Comparison of ENCODE assay signal across 8 cellular contexts in the genomic region with DNA sequence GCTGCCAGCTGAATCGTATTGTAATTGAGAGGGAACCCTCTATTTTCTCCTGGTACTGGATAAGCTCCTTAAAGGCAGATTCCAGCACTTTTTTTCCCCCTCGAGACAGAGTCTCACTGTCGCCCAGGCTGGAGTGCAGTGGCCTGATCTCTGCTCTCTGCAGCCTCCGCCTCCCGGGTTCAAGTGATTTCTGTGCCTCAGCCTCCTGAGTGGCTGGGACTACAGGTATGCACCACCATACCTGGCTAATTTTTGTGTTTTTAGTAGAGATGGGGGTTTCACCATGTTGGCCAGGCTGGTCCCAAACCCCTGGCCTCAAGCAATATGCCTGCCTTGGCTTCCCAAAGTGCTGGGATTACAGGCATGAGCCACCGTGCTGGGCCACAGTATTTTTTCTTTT. TPM values are rescaled to one million over a fixed set of nuclear protein-coding genes. Genes with fewer than 3 reads are reported as not detected.
DNase-seq lines count a peak whose midpoint lies in the region; ATAC-seq, FAIRE-seq and TF ChIP-seq lines count a peak whose summit lies in the region.
"Not testable (repeated sequence)": the region's sequence is repeated elsewhere in the genome, so short reads cannot be mapped to it uniquely, and the experiment has no call there.

No MANE protein-coding gene starts in this region.

- H3K36me3 Mint-ChIP-seq in activated T-cell treated with anti-CD3 and anti-CD28 coated beads, Interleukin-2, amount 50 U/mL, for 72 hours (ENCODE audit: insufficient read depth in 2 of 2), result peaks cover 6 to 13% of the 10 kb centered on the region in 2 donors
- peaks cover 14% of the 10 kb centered on the region for H3K36me3 Mint-ChIP-seq in activated naive CD8-positive, alpha-beta T cell treated with anti-CD3 and anti-CD28 coated beads for 36 hours
- peaks cover 22% of the 10 kb centered on the region for H3K36me3 Mint-ChIP-seq in endodermal cell (ENCODE audit: low read depth)

- not testable (repeated sequence) for H2AFZ ChIP-seq in DND-41 (ENCODE audit: low read depth, low read length); HepG2 (ENCODE audit: low read length); parathyroid adenoma

- H3K9ac ChIP-seq in DND-41 (ENCODE audit: low read depth, low read length); endodermal cell (ENCODE audit: extremely low read depth, low read length, poor library complexity, severe bottlenecking); HepG2 (ENCODE audit: insufficient read depth, low read depth, low read length); parathyroid adenoma: not testable (repeated sequence)

- H3K4me1 Mint-ChIP-seq in activated T-cell treated with anti-CD3 and anti-CD28 coated beads, Interleukin-2, amount 50 U/mL, for 72 hours (ENCODE audit: low read depth), result peaks cover 20% of the 10 kb centered on the region
- H3K4me1 Mint-ChIP-seq in activated naive CD8-positive, alpha-beta T cell treated with anti-CD3 and anti-CD28 coated beads for 36 hours, result peaks cover 17% of the 10 kb centered on the region
- not testable (repeated sequence) for H3K4me1 Mint-ChIP-seq in endodermal cell

- H3K4me1 ChIP-seq in DND-41 (ENCODE audit: insufficient read depth, low read length); endodermal cell (ENCODE audit: control insufficient read depth, insufficient read depth, low read length); HepG2 (ENCODE audit: insufficient read depth, low read length); parathyroid adenoma; upper lobe of right lung: not testable (repeated sequence)

- H3K36me3 ChIP-seq in DND-41 (ENCODE audit: insufficient read depth, low read length) (peaks cover 30% of the 10 kb centered on the region), endodermal cell (ENCODE audit: control insufficient read depth, insufficient read depth, low read length) (peaks cover 22% of the 10 kb centered on the region), HepG2 (replicated peaks in 1 of 2; ENCODE audit: control insufficient read depth in 1 of 2, insufficient read depth in 2 of 2, low read length in 2 of 2) (peaks cover 7 to 23% of the 10 kb centered on the region in 2 experiments), upper lobe of right lung (peaks cover 22% of the 10 kb centered on the region)
- H3K36me3 ChIP-seq in parathyroid adenoma (ENCODE audit: control insufficient read depth, insufficient read depth, low read length), result not testable (repeated sequence)

- H3K4me3 Mint-ChIP-seq in activated T-cell treated with anti-CD3 and anti-CD28 coated beads, Interleukin-2, amount 50 U/mL, for 72 hours; activated naive CD8-positive, alpha-beta T cell treated with anti-CD3 and anti-CD28 coated beads for 36 hours; endodermal cell: not testable (repeated sequence)

- TF ChIP-seq POLR2A in HepG2 (IDR thresholded peaks at IDR 0.05; ENCODE audit: insufficient read depth in 1 of 2, low read depth in 2 of 2, low read length in 2 of 2), result not testable (repeated sequence)

- H3K9me3 Mint-ChIP-seq in activated T-cell treated with anti-CD3 and anti-CD28 coated beads, Interleukin-2, amount 50 U/mL, for 72 hours; activated naive CD8-positive, alpha-beta T cell treated with anti-CD3 and anti-CD28 coated beads for 36 hours; endodermal cell: not testable (repeated sequence)

- H3K4me3 ChIP-seq in DND-41 (ENCODE audit: low read depth in 1 of 2, low read length in 2 of 2); endodermal cell (ENCODE audit: low read length); HepG2 (replicated peaks in 1 of 3; ENCODE audit: insufficient read depth in 1 of 3, low read depth in 2 of 3, low read length in 3 of 3); parathyroid adenoma (ENCODE audit: low read depth, low read length); upper lobe of right lung: not testable (repeated sequence)

- H4K20me1 ChIP-seq in DND-41 (ENCODE audit: insufficient read depth, low read length); HepG2 (ENCODE audit: insufficient read depth, low read length): not testable (repeated sequence)

- in situ Hi-C loops in HepG2 (cut with HindIII; ENCODE audit: extremely low pct_ligation_motif_present, low pct_unique_long_range_greater_than_20kb), result loop anchor here (5.0 kb wide), 1 partner anchor 73 kb away; no protein-coding TSS in a partner anchor

- WGBS in endodermal cell (ENCODE audit: insufficient coverage in 1 of 2, insufficient read length in 1 of 2), 2 experiments, result 94% methylated on average over 4 to 6 of the region's 6 CpGs
- WGBS in HepG2 (ENCODE audit: low lambda C conversion rate), result 87% methylated on average over 6 of the region's 6 CpGs

- TF ChIP-seq RAD21 in HepG2 (CRISPR knock-in tag; IDR thresholded peaks at IDR 0.05), result not testable (repeated sequence)

- CTCF ChIA-PET in RWPE1 (lab: Yijun Ruan, JAX), result interaction anchor here (0.5 to 1.6 kb wide), 2 partner anchors 22 to 70 kb away, joined by 4 read pairs; no protein-coding TSS in a partner anchor
- CTCF ChIA-PET in HepG2 (lab: Yijun Ruan, JAX; ENCODE audit: low intra/inter-chr PET ratio, low total read pairs), result not testable (repeated sequence)

- intact Hi-C loops in HepG2 (cut with micrococcal nuclease; ENCODE audit: unreplicated experiment), result loop anchor here (5.0 kb wide), 1 partner anchor 133 kb away; no protein-coding TSS in a partner anchor
- intact Hi-C loops in upper lobe of right lung (cut with DNase I), result loop anchor here (2.0 kb wide), 1 partner anchor 71 kb away; no protein-coding TSS in a partner anchor

- TF ChIP-seq EP300 in HepG2 (IDR thresholded peaks at IDR 0.05; ENCODE audit: low read depth in 2 of 2, low read length in 2 of 2); HepG2 (CRISPR knock-in tag; IDR thresholded peaks at IDR 0.05; ENCODE audit: borderline replicate concordance): not testable (repeated sequence)

- not testable (repeated sequence) for FAIRE-seq in HepG2 (lab: Jason Lieb, UNC)

- H3K9me3 ChIP-seq in DND-41 (ENCODE audit: insufficient read depth, low read length, severe bottlenecking); endodermal cell (ENCODE audit: control insufficient read depth, low read length); HepG2 (ENCODE audit: low read length); parathyroid adenoma (ENCODE audit: control insufficient read depth, low read length); upper lobe of right lung: not testable (repeated sequence)

- H3K27me3 ChIP-seq in DND-41 (ENCODE audit: insufficient read depth, low read length, poor library complexity); endodermal cell (ENCODE audit: control insufficient read depth, insufficient read depth, low read length, poor library complexity, severe bottlenecking); HepG2 (ENCODE audit: control insufficient read depth in 1 of 2, insufficient read depth in 2 of 2, low read length in 2 of 2); parathyroid adenoma (ENCODE audit: control insufficient read depth, insufficient read depth, low read length); upper lobe of right lung: not testable (repeated sequence)

- not testable (repeated sequence) for H3K79me2 ChIP-seq in DND-41 (ENCODE audit: insufficient read depth, low read length); HepG2 (ENCODE audit: insufficient read depth, low read length); parathyroid adenoma

- not testable (repeated sequence) for H3K4me2 ChIP-seq in DND-41 (ENCODE audit: insufficient read depth, low read length); HepG2 (ENCODE audit: low read depth, low read length); parathyroid adenoma (ENCODE audit: low read length)

- TF ChIP-seq CTCF in DND-41 (IDR thresholded peaks at IDR 0.05; ENCODE audit: borderline replicate concordance, extremely low read depth, low read length, poor library complexity, severe bottlenecking); RWPE1 (conservative IDR thresholded peaks at IDR 0.05; ENCODE audit: low read depth); endodermal cell (conservative IDR thresholded peaks at IDR 0.05); HepG2 (CRISPR knock-in tag; IDR thresholded peaks at IDR 0.05); parathyroid adenoma (IDR thresholded peaks at IDR 0.05); upper lobe of right lung (IDR thresholded peaks at IDR 0.05): not testable (repeated sequence)

- not testable (repeated sequence) for H3K27me3 Mint-ChIP-seq in activated T-cell treated with anti-CD3 and anti-CD28 coated beads, Interleukin-2, amount 50 U/mL, for 72 hours (ENCODE audit: low read depth); activated naive CD8-positive, alpha-beta T cell treated with anti-CD3 and anti-CD28 coated beads for 36 hours; endodermal cell (ENCODE audit: insufficient read depth)

- not testable (repeated sequence) for ATAC-seq in DND-41 (ENCODE audit: insufficient read depth, low read depth); activated T-cell treated with anti-CD3 and anti-CD28 coated beads, Interleukin-2, amount 50 U/mL, for 72 hours (replicated peaks in 1 of 2); upper lobe of right lung
- peak; percentile 17; the same call in 1 of the 3 replicates for ATAC-seq in HepG2

- peak overlapping the region; percentile 83 for H3K27ac Mint-ChIP-seq in activated T-cell treated with anti-CD3 and anti-CD28 coated beads, Interleukin-2, amount 50 U/mL, for 72 hours
- H3K27ac Mint-ChIP-seq in activated naive CD8-positive, alpha-beta T cell treated with anti-CD3 and anti-CD28 coated beads for 36 hours, result peak overlapping the region; percentile 27
- peak overlapping the region; percentile 30 for H3K27ac Mint-ChIP-seq in endodermal cell

- H3K27ac ChIP-seq in DND-41 (ENCODE audit: low read length); endodermal cell (ENCODE audit: low read depth, low read length); HepG2 (ENCODE audit: extremely low read length, insufficient read depth, low read length); upper lobe of right lung: not testable (repeated sequence)
- peak overlapping the region; percentile 65 for H3K27ac ChIP-seq in RWPE1
- H3K27ac ChIP-seq in parathyroid adenoma, result peak overlapping the region; percentile 2

- BruUV-seq in HepG2 (replicated peaks; lab: Mats Ljungman, UMichigan), result not testable (repeated sequence)

- DNase-seq in DND-41 (peak; percentile 2), endodermal cell (peak; percentile 38), upper lobe of right lung (peak; percentile 11)
- not testable (repeated sequence) for DNase-seq in RWPE1 (ENCODE audit: low spot score); activated T-cell treated with anti-CD3 and anti-CD28 coated beads, Interleukin-2, amount 50 U/mL, for 72 hours; activated naive CD8-positive, alpha-beta T cell treated with anti-CD3 and anti-CD28 coated beads for 36 hours; HepG2 (ENCODE audit: low spot score)

- POLR2A ChIA-PET in RWPE1 (lab: Yijun Ruan, JAX; ENCODE audit: low non-redundant PET), result not testable (repeated sequence)
- POLR2A ChIA-PET in HepG2 (lab: Yijun Ruan, JAX), result interaction anchor here (0.9 to 1.1 kb wide), 2 partner anchors 64 to 67 kb away, joined by 3 read pairs; no protein-coding TSS in a partner anchor

RNA-seq across cellular contexts. Expression of gene ZCCHC8, which starts 30.9 kb away (rescaled TPM):
- total RNA-seq in activated T-cell treated with anti-CD3 and anti-CD28 coated beads, Interleukin-2, amount 50 U/mL, for 72 hours, result 10 to 100 TPM; 50.7 to 53.9 TPM
- total RNA-seq in activated naive CD8-positive, alpha-beta T cell treated with anti-CD3 and anti-CD28 coated beads for 36 hours, result 10 to 100 TPM; 40.7 to 41.7 TPM
- total RNA-seq in endodermal cell (10 to 100 TPM; 26.2 to 26.3 TPM), HepG2 (2016; rRNA removed; fragmentation: Illumina TruSeq; extraction: Trizol) (14.2 and 20.9 TPM in 2 replicates), upper lobe of right lung (21.2 TPM)
- 29.1 TPM for polyA plus RNA-seq in endodermal cell (2013, experiment 1 of 2)
- 27.7 TPM for polyA plus RNA-seq in endodermal cell (2013, experiment 2 of 2)
- 4.6 and 5.1 TPM in 2 replicates for total RNA-seq in HepG2 (2016; cell fraction: cytosol; rRNA removed; fragmentation: Illumina TruSeq; extraction: Trizol; ENCODE audit: low read depth)
- total RNA-seq in HepG2 (2016; cell fraction: insoluble cytoplasmic fraction; rRNA removed; fragmentation: Illumina TruSeq; extraction: Trizol), result 14.0 and 22.1 TPM in 2 replicates
- 7.2 and 7.6 TPM in 2 replicates for total RNA-seq in HepG2 (2016; cell fraction: membrane; rRNA removed; fragmentation: Illumina TruSeq; extraction: Trizol)
- 30.3 and 32.1 TPM in 2 replicates for total RNA-seq in HepG2 (2016; cell fraction: nucleus; rRNA removed; fragmentation: Illumina TruSeq; extraction: Trizol)
- 18.6 and 20.5 TPM in 2 replicates for polyA plus RNA-seq in HepG2 (2011; rRNA removed)
- 9.6 and 13.2 TPM in 2 replicates for polyA plus RNA-seq in HepG2 (2011; cell fraction: cytosol; rRNA removed)
- polyA plus RNA-seq in HepG2 (2011; cell fraction: nucleus; rRNA removed), result 37.9 and 40.8 TPM in 2 replicates
- polyA plus RNA-seq in HepG2 (2012), result 20.5 and 20.8 TPM in 2 replicates
- polyA plus RNA-seq in HepG2 (2016; cell fraction: cytosol; fragmentation: Illumina TruSeq; extraction: Trizol; ENCODE audit: low read depth), result 1.9 and 2.0 TPM in 2 replicates
- 15.5 and 16.5 TPM in 2 replicates for polyA plus RNA-seq in HepG2 (2016; cell fraction: insoluble cytoplasmic fraction; fragmentation: Illumina TruSeq; extraction: Trizol; ENCODE audit: low read depth)
- polyA plus RNA-seq in HepG2 (2016; cell fraction: membrane; fragmentation: Illumina TruSeq; extraction: Trizol; ENCODE audit: low read depth), result 3.5 and 4.0 TPM in 2 replicates
- 75.5 and 80.1 TPM in 2 replicates for polyA plus RNA-seq in HepG2 (2016; cell fraction: nucleus; fragmentation: Illumina TruSeq; extraction: Trizol; ENCODE audit: insufficient read depth, low read depth)
- 9.4 and 18.6 TPM in 2 replicates for polyA minus RNA-seq in HepG2 (2011; rRNA and poly(A)+ RNA removed; ENCODE audit: low replicate concordance)
- polyA minus RNA-seq in HepG2 (2011; cell fraction: cytosol; rRNA and poly(A)+ RNA removed), result 8.1 and 11.2 TPM in 2 replicates
- polyA minus RNA-seq in HepG2 (2011; cell fraction: nucleus; rRNA and poly(A)+ RNA removed), result 40.6 and 42.0 TPM in 2 replicates

RNA-seq across cellular contexts. Expression of gene CLIP1, which starts 47.4 kb away (rescaled TPM):
- total RNA-seq in activated T-cell treated with anti-CD3 and anti-CD28 coated beads, Interleukin-2, amount 50 U/mL, for 72 hours, result 100 to 1,000 TPM in 1 of 2 donors, 10 to 100 TPM in 1; 87.3 to 108 TPM
- total RNA-seq in activated naive CD8-positive, alpha-beta T cell treated with anti-CD3 and anti-CD28 coated beads for 36 hours, result 10 to 100 TPM; 32.4 to 33.9 TPM
- total RNA-seq in endodermal cell (10 to 100 TPM; 56.5 to 65.1 TPM), HepG2 (2016; rRNA removed; fragmentation: Illumina TruSeq; extraction: Trizol) (28.9 and 30.2 TPM in 2 replicates), upper lobe of right lung (108 TPM)
- 33.3 TPM for polyA plus RNA-seq in endodermal cell (2013, experiment 1 of 2)
- 35.1 TPM for polyA plus RNA-seq in endodermal cell (2013, experiment 2 of 2)
- 16.2 and 21.0 TPM in 2 replicates for total RNA-seq in HepG2 (2016; cell fraction: cytosol; rRNA removed; fragmentation: Illumina TruSeq; extraction: Trizol; ENCODE audit: low read depth)
- total RNA-seq in HepG2 (2016; cell fraction: insoluble cytoplasmic fraction; rRNA removed; fragmentation: Illumina TruSeq; extraction: Trizol), result 26.9 and 28.6 TPM in 2 replicates
- 15.5 and 15.9 TPM in 2 replicates for total RNA-seq in HepG2 (2016; cell fraction: membrane; rRNA removed; fragmentation: Illumina TruSeq; extraction: Trizol)
- total RNA-seq in HepG2 (2016; cell fraction: nucleus; rRNA removed; fragmentation: Illumina TruSeq; extraction: Trizol), result 33.5 and 40.7 TPM in 2 replicates
- 42.8 and 43.7 TPM in 2 replicates for polyA plus RNA-seq in HepG2 (2011; rRNA removed)
- polyA plus RNA-seq in HepG2 (2011; cell fraction: cytosol; rRNA removed), result 26.7 and 33.0 TPM in 2 replicates
- 30.4 and 31.8 TPM in 2 replicates for polyA plus RNA-seq in HepG2 (2011; cell fraction: nucleus; rRNA removed)
- polyA plus RNA-seq in HepG2 (2012), result 21.0 and 26.9 TPM in 2 replicates
- 0.83 and 0.97 TPM in 2 replicates for polyA plus RNA-seq in HepG2 (2016; cell fraction: cytosol; fragmentation: Illumina TruSeq; extraction: Trizol; ENCODE audit: low read depth)
- 22.9 and 23.8 TPM in 2 replicates for polyA plus RNA-seq in HepG2 (2016; cell fraction: insoluble cytoplasmic fraction; fragmentation: Illumina TruSeq; extraction: Trizol; ENCODE audit: low read depth)
- 3.9 and 5.6 TPM in 2 replicates for polyA plus RNA-seq in HepG2 (2016; cell fraction: membrane; fragmentation: Illumina TruSeq; extraction: Trizol; ENCODE audit: low read depth)
- 35.5 and 36.6 TPM in 2 replicates for polyA plus RNA-seq in HepG2 (2016; cell fraction: nucleus; fragmentation: Illumina TruSeq; extraction: Trizol; ENCODE audit: insufficient read depth, low read depth)
- polyA minus RNA-seq in HepG2 (2011; rRNA and poly(A)+ RNA removed; ENCODE audit: low replicate concordance), result 62.5 and 153 TPM in 2 replicates
- polyA minus RNA-seq in HepG2 (2011; cell fraction: cytosol; rRNA and poly(A)+ RNA removed), result 23.9 and 31.3 TPM in 2 replicates
- polyA minus RNA-seq in HepG2 (2011; cell fraction: nucleus; rRNA and poly(A)+ RNA removed), result 47.6 and 65.9 TPM in 2 replicates

RNA-seq across cellular contexts. Expression of gene RSRC2, which starts 56.9 kb away (rescaled TPM):
- 100 to 1,000 TPM in 1 of 2 donors, 10 to 100 TPM in 1; 98.0 to 108 TPM for total RNA-seq in activated T-cell treated with anti-CD3 and anti-CD28 coated beads, Interleukin-2, amount 50 U/mL, for 72 hours
- total RNA-seq in activated naive CD8-positive, alpha-beta T cell treated with anti-CD3 and anti-CD28 coated beads for 36 hours, result 10 to 100 TPM; 89.0 to 93.0 TPM
- total RNA-seq in endodermal cell (100 to 1,000 TPM in 1 of 2 donors, 10 to 100 TPM in 1; 88.1 to 111 TPM), HepG2 (2016; rRNA removed; fragmentation: Illumina TruSeq; extraction: Trizol) (77.8 and 85.8 TPM in 2 replicates), upper lobe of right lung (63.8 TPM)
- polyA plus RNA-seq in endodermal cell (2013, experiment 1 of 2), result 105 TPM
- 99.7 TPM for polyA plus RNA-seq in endodermal cell (2013, experiment 2 of 2)
- 18.9 and 21.1 TPM in 2 replicates for total RNA-seq in HepG2 (2016; cell fraction: cytosol; rRNA removed; fragmentation: Illumina TruSeq; extraction: Trizol; ENCODE audit: low read depth)
- total RNA-seq in HepG2 (2016; cell fraction: insoluble cytoplasmic fraction; rRNA removed; fragmentation: Illumina TruSeq; extraction: Trizol), result 79.4 and 84.5 TPM in 2 replicates
- 32.8 and 33.2 TPM in 2 replicates for total RNA-seq in HepG2 (2016; cell fraction: membrane; rRNA removed; fragmentation: Illumina TruSeq; extraction: Trizol)
- total RNA-seq in HepG2 (2016; cell fraction: nucleus; rRNA removed; fragmentation: Illumina TruSeq; extraction: Trizol), result 97.0 and 103 TPM in 2 replicates
- polyA plus RNA-seq in HepG2 (2011; rRNA removed), result 27.6 and 31.4 TPM in 2 replicates
- 7.5 and 10.3 TPM in 2 replicates for polyA plus RNA-seq in HepG2 (2011; cell fraction: cytosol; rRNA removed)
- polyA plus RNA-seq in HepG2 (2011; cell fraction: nucleus; rRNA removed), result 42.2 and 43.3 TPM in 2 replicates
- polyA plus RNA-seq in HepG2 (2012), result 50.4 and 65.0 TPM in 2 replicates
- 8.9 and 9.0 TPM in 2 replicates for polyA plus RNA-seq in HepG2 (2016; cell fraction: cytosol; fragmentation: Illumina TruSeq; extraction: Trizol; ENCODE audit: low read depth)
- polyA plus RNA-seq in HepG2 (2016; cell fraction: insoluble cytoplasmic fraction; fragmentation: Illumina TruSeq; extraction: Trizol; ENCODE audit: low read depth), result 98.3 and 98.6 TPM in 2 replicates
- polyA plus RNA-seq in HepG2 (2016; cell fraction: membrane; fragmentation: Illumina TruSeq; extraction: Trizol; ENCODE audit: low read depth), result 14.1 and 18.0 TPM in 2 replicates
- 156 and 164 TPM in 2 replicates for polyA plus RNA-seq in HepG2 (2016; cell fraction: nucleus; fragmentation: Illumina TruSeq; extraction: Trizol; ENCODE audit: insufficient read depth, low read depth)
- polyA minus RNA-seq in HepG2 (2011; rRNA and poly(A)+ RNA removed; ENCODE audit: low replicate concordance), result 17.3 and 23.5 TPM in 2 replicates
- 8.3 and 11.6 TPM in 2 replicates for polyA minus RNA-seq in HepG2 (2011; cell fraction: cytosol; rRNA and poly(A)+ RNA removed)
- polyA minus RNA-seq in HepG2 (2011; cell fraction: nucleus; rRNA and poly(A)+ RNA removed), result 155 and 166 TPM in 2 replicates

RNA-seq across cellular contexts. Expression of gene KNTC1, which starts 57.2 kb away (rescaled TPM):
- 100 to 1,000 TPM; 154 to 186 TPM for total RNA-seq in activated T-cell treated with anti-CD3 and anti-CD28 coated beads, Interleukin-2, amount 50 U/mL, for 72 hours
- total RNA-seq in activated naive CD8-positive, alpha-beta T cell treated with anti-CD3 and anti-CD28 coated beads for 36 hours, result 10 to 100 TPM; 85.9 to 89.9 TPM
- total RNA-seq in endodermal cell (100 to 1,000 TPM in 1 of 2 donors, 10 to 100 TPM in 1; 86.7 to 115 TPM), HepG2 (2016; rRNA removed; fragmentation: Illumina TruSeq; extraction: Trizol) (49.2 and 57.6 TPM in 2 replicates), upper lobe of right lung (8.4 TPM)
- 91.5 TPM for polyA plus RNA-seq in endodermal cell (2013, experiment 1 of 2)
- polyA plus RNA-seq in endodermal cell (2013, experiment 2 of 2), result 92.4 TPM
- total RNA-seq in HepG2 (2016; cell fraction: cytosol; rRNA removed; fragmentation: Illumina TruSeq; extraction: Trizol; ENCODE audit: low read depth), result 18.2 and 22.7 TPM in 2 replicates
- 49.4 and 57.3 TPM in 2 replicates for total RNA-seq in HepG2 (2016; cell fraction: insoluble cytoplasmic fraction; rRNA removed; fragmentation: Illumina TruSeq; extraction: Trizol)
- 16.5 and 21.3 TPM in 2 replicates for total RNA-seq in HepG2 (2016; cell fraction: membrane; rRNA removed; fragmentation: Illumina TruSeq; extraction: Trizol)
- 108 and 118 TPM in 2 replicates for total RNA-seq in HepG2 (2016; cell fraction: nucleus; rRNA removed; fragmentation: Illumina TruSeq; extraction: Trizol)
- 26.9 and 45.1 TPM in 2 replicates for polyA plus RNA-seq in HepG2 (2011; rRNA removed)
- 6.0 and 6.6 TPM in 2 replicates for polyA plus RNA-seq in HepG2 (2011; cell fraction: cytosol; rRNA removed)
- polyA plus RNA-seq in HepG2 (2011; cell fraction: nucleus; rRNA removed), result 56.6 and 86.5 TPM in 2 replicates
- 23.2 and 23.7 TPM in 2 replicates for polyA plus RNA-seq in HepG2 (2012)
- polyA plus RNA-seq in HepG2 (2016; cell fraction: cytosol; fragmentation: Illumina TruSeq; extraction: Trizol; ENCODE audit: low read depth), result 2.0 and 2.9 TPM in 2 replicates
- 27.6 and 27.7 TPM in 2 replicates for polyA plus RNA-seq in HepG2 (2016; cell fraction: insoluble cytoplasmic fraction; fragmentation: Illumina TruSeq; extraction: Trizol; ENCODE audit: low read depth)
- polyA plus RNA-seq in HepG2 (2016; cell fraction: membrane; fragmentation: Illumina TruSeq; extraction: Trizol; ENCODE audit: low read depth), result 3.5 and 4.7 TPM in 2 replicates
- polyA plus RNA-seq in HepG2 (2016; cell fraction: nucleus; fragmentation: Illumina TruSeq; extraction: Trizol; ENCODE audit: insufficient read depth, low read depth), result 208 and 213 TPM in 2 replicates
- polyA minus RNA-seq in HepG2 (2011; rRNA and poly(A)+ RNA removed; ENCODE audit: low replicate concordance), result 21.3 and 75.8 TPM in 2 replicates
- polyA minus RNA-seq in HepG2 (2011; cell fraction: cytosol; rRNA and poly(A)+ RNA removed), result 10.1 and 13.4 TPM in 2 replicates
- polyA minus RNA-seq in HepG2 (2011; cell fraction: nucleus; rRNA and poly(A)+ RNA removed), result 88.6 and 117 TPM in 2 replicates

Comparison
In these comparisons a context has a peak if more than half of its experiments do, and no peak if none do; other contexts are left out.
1. H3K27ac Mint-ChIP-seq: peak in every context shown above with its lines; median percentile 83 in activated T-cell treated with anti-CD3 and anti-CD28 coated beads, Interleukin-2, amount 50 U/mL, for 72 hours; 30 in endodermal cell; 27 in activated naive CD8-positive, alpha-beta T cell treated with anti-CD3 and anti-CD28 coated beads for 36 hours.